19 cellular contexts compared by ENCODE assay signal in the genomic region with DNA sequence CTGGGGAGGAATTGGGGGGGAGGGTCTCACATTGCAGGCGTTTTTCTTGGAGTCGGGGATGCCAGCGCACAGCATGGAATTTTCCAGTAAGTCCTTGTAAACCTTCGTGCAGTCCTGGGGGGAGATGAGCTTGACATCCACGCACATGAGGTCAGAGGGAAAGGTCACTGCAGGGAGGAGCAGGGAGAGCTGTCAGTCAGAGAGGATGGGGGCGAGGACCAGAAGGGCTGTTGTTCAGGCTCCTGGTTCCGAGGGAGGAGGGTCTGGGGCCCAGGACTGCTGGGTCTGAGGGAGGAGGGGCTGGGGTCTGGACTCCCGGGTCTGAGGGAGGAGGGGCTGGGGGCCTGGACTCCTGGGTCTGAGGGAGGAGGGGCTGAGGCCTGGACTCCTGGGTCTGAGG. TPM values are rescaled to one million over a fixed set of nuclear protein-coding genes. Genes with fewer than 3 reads are reported as not detected.
A peak's percentile ranks its signal among the peaks of the same experiment; 100 is the strongest.
DNase-seq lines count a peak whose midpoint lies in the region; TF ChIP-seq lines count a peak whose summit lies in the region.
"Had no signal": no experiment of that assay in that cellular context is flagged by ENCODE, and none has a peak within 500 bp of the region (broad histone marks: within the 10 kb centered on the region; RNA-seq: fewer than 3 reads in every experiment).

No MANE protein-coding gene starts in this region.

- H3K27ac ChIP-seq in endodermal cell (ENCODE audit: low read depth, low read length) = no peak overlapping the region
- H3K27ac ChIP-seq: A549, C4-2B had no signal

- no peaks in the 10 kb centered on the region for H3K4me1 Mint-ChIP-seq in endodermal cell
- peaks cover 13% of the 10 kb centered on the region for H3K4me1 Mint-ChIP-seq in neural crest cell
- H3K4me1 Mint-ChIP-seq in activated CD4-positive, alpha-beta memory T cell treated with anti-CD3 and anti-CD28 coated beads, Interleukin-2, amount 10 ng/mL, durations not matched to agents 7 days and 5 days = no peaks in the 10 kb centered on the region

- 80% methylated on average over 1 to 8 of the region's 8 CpGs for WGBS in endodermal cell (ENCODE audit: insufficient coverage in 1 of 2, insufficient read length in 1 of 2), 2 experiments

- H3K27me3 ChIP-seq in endodermal cell (ENCODE audit: control insufficient read depth, insufficient read depth, low read length, poor library complexity, severe bottlenecking) = peaks cover 10% of the 10 kb centered on the region

- peak; percentile 0 for DNase-seq in HT-29 (ENCODE audit: low spot score)
- DNase-seq in endodermal cell = peak; percentile 50
- DNase-seq in neural crest cell (ENCODE audit: low read depth, low spot score) = no peak
- no peak for DNase-seq in activated CD4-positive, alpha-beta memory T cell treated with anti-CD3 and anti-CD28 coated beads, Interleukin-2, amount 10 ng/mL, durations not matched to agents 7 days and 5 days
- no peak for DNase-seq in stimulated activated CD4-positive, alpha-beta T cell treated with anti-CD3 and anti-CD28 coated beads, Interleukin-15, amount 100 ng/mL, for 24 hours
- DNase-seq in retina = no peak
- no peak for DNase-seq in NCI-H526 treated with DMSO at 0.1 percent for 48 hours (lab: John Stamatoyannopoulos, UW)
- DNase-seq: BE2C; CD8-positive, alpha-beta T cell; COR-L47; DMS153; DMS79 treated with DMSO at 0.1 percent for 48 hours; EL had no signal

- no peak overlapping the region for H3K4me3 ChIP-seq in endodermal cell (ENCODE audit: low read length)
- H3K4me3 ChIP-seq: A549 had no signal

- no peaks in the 10 kb centered on the region for H3K9me3 Mint-ChIP-seq in endodermal cell
- H3K9me3 Mint-ChIP-seq in neural crest cell = peaks cover 3% of the 10 kb centered on the region
- no peaks in the 10 kb centered on the region for H3K9me3 Mint-ChIP-seq in activated CD4-positive, alpha-beta memory T cell treated with anti-CD3 and anti-CD28 coated beads, Interleukin-2, amount 10 ng/mL, durations not matched to agents 7 days and 5 days
- H3K9me3 Mint-ChIP-seq: CD8-positive, alpha-beta T cell; IgD-negative memory B cell had no signal

- H3K27ac Mint-ChIP-seq in endodermal cell = no peak overlapping the region
- peak overlapping the region; percentile 12 for H3K27ac Mint-ChIP-seq in neural crest cell (ENCODE audit: unreplicated experiment)
- no peak overlapping the region for H3K27ac Mint-ChIP-seq in activated CD4-positive, alpha-beta memory T cell treated with anti-CD3 and anti-CD28 coated beads, Interleukin-2, amount 10 ng/mL, durations not matched to agents 7 days and 5 days
- H3K27ac Mint-ChIP-seq: CD8-positive, alpha-beta T cell; IgD-negative memory B cell had no signal

- CTCF ChIA-PET in activated CD4-positive, alpha-beta memory T cell treated with anti-CD3 and anti-CD28 coated beads, Interleukin-2, amount 10 ng/mL, durations not matched to agents 7 days and 5 days (lab: Charles Lee) = no interaction called here

- peaks cover 47% of the 10 kb centered on the region for H3K27me3 Mint-ChIP-seq in endodermal cell (ENCODE audit: insufficient read depth)
- peaks cover 34% of the 10 kb centered on the region for H3K27me3 Mint-ChIP-seq in neural crest cell (ENCODE audit: low read depth)
- H3K27me3 Mint-ChIP-seq in activated CD4-positive, alpha-beta memory T cell treated with anti-CD3 and anti-CD28 coated beads, Interleukin-2, amount 10 ng/mL, durations not matched to agents 7 days and 5 days = peaks cover 7% of the 10 kb centered on the region

- no peaks in the 10 kb centered on the region for H3K36me3 ChIP-seq in endodermal cell (ENCODE audit: control insufficient read depth, insufficient read depth, low read length)
- H3K36me3 ChIP-seq: BE2C had no signal

- H3K4me3 Mint-ChIP-seq in endodermal cell (no peak overlapping the region), neural crest cell (no peak overlapping the region)
- H3K4me3 Mint-ChIP-seq in activated CD4-positive, alpha-beta memory T cell treated with anti-CD3 and anti-CD28 coated beads, Interleukin-2, amount 10 ng/mL, durations not matched to agents 7 days and 5 days = no peak overlapping the region
- H3K4me3 Mint-ChIP-seq: CD8-positive, alpha-beta T cell; IgD-negative memory B cell had no signal

- H3K9ac ChIP-seq in endodermal cell (ENCODE audit: extremely low read depth, low read length, poor library complexity, severe bottlenecking) = no peak overlapping the region

- no peaks in the 10 kb centered on the region for H3K9me3 ChIP-seq in endodermal cell (ENCODE audit: control insufficient read depth, low read length)
- H3K9me3 ChIP-seq: A549, BE2C had no signal

- TF ChIP-seq CTCF in endodermal cell (conservative IDR thresholded peaks at IDR 0.05) = no peak
- TF ChIP-seq CTCF in neural crest cell (conservative IDR thresholded peaks at IDR 0.05) = no peak

- POLR2A ChIA-PET in activated CD4-positive, alpha-beta memory T cell treated with anti-CD3 and anti-CD28 coated beads, Interleukin-2, amount 10 ng/mL, durations not matched to agents 7 days and 5 days (lab: Charles Lee) = no interaction called here

- H3K36me3 Mint-ChIP-seq in endodermal cell (ENCODE audit: low read depth) = no peaks in the 10 kb centered on the region
- H3K36me3 Mint-ChIP-seq in neural crest cell (ENCODE audit: low read depth) = no peaks in the 10 kb centered on the region
- H3K36me3 Mint-ChIP-seq in activated CD4-positive, alpha-beta memory T cell treated with anti-CD3 and anti-CD28 coated beads, Interleukin-2, amount 10 ng/mL, durations not matched to agents 7 days and 5 days (ENCODE audit: low read depth) = no peaks in the 10 kb centered on the region
- H3K36me3 Mint-ChIP-seq: CD8-positive, alpha-beta T cell; IgD-negative memory B cell had no signal

- H3K4me1 ChIP-seq in endodermal cell (ENCODE audit: control insufficient read depth, insufficient read depth, low read length) = no peaks in the 10 kb centered on the region
- H3K4me1 ChIP-seq: BE2C had no signal

RNA-seq across cellular contexts. Expression of gene KLK7, which starts 4.0 kb away (rescaled TPM):
- 0.13 and 0.31 TPM in 2 replicates for total RNA-seq in HT-29 (2014; rRNA removed; shearing (Covaris generic))
- total RNA-seq in endodermal cell (not detected), neural crest cell (not detected in 2 replicates)
- polyA plus RNA-seq in endodermal cell (2013, experiment 1 of 2) = not detected
- not detected for polyA plus RNA-seq in endodermal cell (2013, experiment 2 of 2)
- not detected for total RNA-seq in activated CD4-positive, alpha-beta memory T cell treated with anti-CD3 and anti-CD28 coated beads, Interleukin-2, amount 10 ng/mL, durations not matched to agents 7 days and 5 days
- total RNA-seq: CD8-positive, alpha-beta T cell; H4; HT1080 had no signal
- polyA plus RNA-seq: A549, AG04450, IgD-negative memory B cell had no signal

RNA-seq across cellular contexts. Expression of gene KLK6, which starts 10.4 kb away (rescaled TPM):
- total RNA-seq in HT-29 (2014; rRNA removed; shearing (Covaris generic)) = 352 and 367 TPM in 2 replicates
- total RNA-seq in endodermal cell (under 1 TPM; 0.86 to 0.93 TPM), neural crest cell (1.7 and 2.5 TPM in 2 replicates)
- polyA plus RNA-seq in endodermal cell (2013, experiment 1 of 2) = 1.0 TPM
- polyA plus RNA-seq in endodermal cell (2013, experiment 2 of 2) = 1.1 TPM
- total RNA-seq in activated CD4-positive, alpha-beta memory T cell treated with anti-CD3 and anti-CD28 coated beads, Interleukin-2, amount 10 ng/mL, durations not matched to agents 7 days and 5 days = not detected
- total RNA-seq: CD8-positive, alpha-beta T cell; H4; HT1080 had no signal
- polyA plus RNA-seq: AG04450, IgD-negative memory B cell had no signal

RNA-seq across cellular contexts. Expression of gene KLK8, which starts 21.6 kb away (rescaled TPM):
- 4.2 and 8.7 TPM in 2 replicates for total RNA-seq in HT-29 (2014; rRNA removed; shearing (Covaris generic))
- total RNA-seq in endodermal cell (1 to 10 TPM in 1 of 2 donors, not detected in 1; 1.1 TPM), neural crest cell (not detected in 2 replicates)
- 0.64 TPM for polyA plus RNA-seq in endodermal cell (2013, experiment 1 of 2)
- 1.0 TPM for polyA plus RNA-seq in endodermal cell (2013, experiment 2 of 2)
- total RNA-seq in activated CD4-positive, alpha-beta memory T cell treated with anti-CD3 and anti-CD28 coated beads, Interleukin-2, amount 10 ng/mL, durations not matched to agents 7 days and 5 days = not detected
- total RNA-seq: CD8-positive, alpha-beta T cell; H4; HT1080 had no signal
- polyA plus RNA-seq: A549, AG04450, IgD-negative memory B cell had no signal

RNA-seq across cellular contexts. Expression of gene KLK5, which starts 26.9 kb away (rescaled TPM):
- total RNA-seq in HT-29 (2014; rRNA removed; shearing (Covaris generic)) = 0.08 and 0.13 TPM in 2 replicates
- total RNA-seq in endodermal cell (not detected), neural crest cell (not detected in 2 replicates)
- not detected for polyA plus RNA-seq in endodermal cell (2013, experiment 1 of 2)
- polyA plus RNA-seq in endodermal cell (2013, experiment 2 of 2) = not detected
- not detected for total RNA-seq in activated CD4-positive, alpha-beta memory T cell treated with anti-CD3 and anti-CD28 coated beads, Interleukin-2, amount 10 ng/mL, durations not matched to agents 7 days and 5 days
- total RNA-seq: CD8-positive, alpha-beta T cell; H4; HT1080 had no signal
- polyA plus RNA-seq: A549, AG04450, IgD-negative memory B cell had no signal

RNA-seq across cellular contexts. Expression of gene KLK10, which starts 39.8 kb away (rescaled TPM):
- 154 and 171 TPM in 2 replicates for total RNA-seq in HT-29 (2014; rRNA removed; shearing (Covaris generic))
- under 1 TPM; 0.46 to 0.91 TPM for total RNA-seq in endodermal cell
- polyA plus RNA-seq in endodermal cell (2013, experiment 1 of 2) = 0.50 TPM
- polyA plus RNA-seq in endodermal cell (2013, experiment 2 of 2) = 0.21 TPM
- not detected in 2 replicates for total RNA-seq in neural crest cell
- not detected for total RNA-seq in activated CD4-positive, alpha-beta memory T cell treated with anti-CD3 and anti-CD28 coated beads, Interleukin-2, amount 10 ng/mL, durations not matched to agents 7 days and 5 days
- total RNA-seq: CD8-positive, alpha-beta T cell; H4; HT1080 had no signal
- polyA plus RNA-seq: AG04450, IgD-negative memory B cell had no signal

Comparison
In these comparisons a context has a peak if more than half of its experiments do, and no peak if none do; other contexts are left out.
1. DNase-seq: peak in HT-29 (single experiment) and endodermal cell (single experiment); none in neural crest cell (single experiment), activated CD4-positive, alpha-beta memory T cell treated with anti-CD3 and anti-CD28 coated beads, Interleukin-2, amount 10 ng/mL, durations not matched to agents 7 days and 5 days (single experiment), stimulated activated CD4-positive, alpha-beta T cell treated with anti-CD3 and anti-CD28 coated beads, Interleukin-15, amount 100 ng/mL, for 24 hours (single experiment), retina (single experiment) and NCI-H526 treated with DMSO at 0.1 percent for 48 hours (single experiment).
2. RNA of gene KLK6, which starts 10.4 kb away (total RNA-seq): 352 to 367 TPM in HT-29; 1.7 to 2.5 TPM in neural crest cell, 0.86 to 0.93 TPM in endodermal cell and not detected in activated CD4-positive, alpha-beta memory T cell treated with anti-CD3 and anti-CD28 coated beads, Interleukin-2, amount 10 ng/mL, durations not matched to agents 7 days and 5 days; every median in the first group is over 100 times any median in the second.